Comparison of ENCODE assay signal across 17 cellular contexts in the genomic region with DNA sequence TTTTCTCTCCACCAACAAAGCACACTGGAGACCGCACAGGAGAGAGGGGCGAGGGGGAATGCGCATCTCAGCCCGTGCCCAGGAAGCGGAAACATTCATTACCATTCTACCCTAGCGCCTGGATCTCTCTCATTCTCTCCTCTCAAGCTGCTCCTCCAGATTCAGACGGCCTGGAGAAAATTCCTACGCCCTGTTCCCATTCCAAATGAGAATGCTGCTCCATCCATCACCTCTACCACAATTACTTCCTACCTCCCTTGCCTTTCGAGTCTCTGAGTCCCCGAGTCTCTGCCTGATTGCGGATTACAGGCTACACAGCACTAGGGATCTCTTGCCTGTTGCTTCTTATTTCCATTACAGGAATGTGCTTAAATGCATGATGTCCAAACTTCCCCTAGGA.
"Had no signal": no experiment of that assay in that cellular context is flagged by ENCODE, and none has a peak within 500 bp of the region (broad histone marks: within the 10 kb centered on the region; RNA-seq: fewer than 3 reads in every experiment).

No MANE protein-coding gene starts in this region.

- H3K27me3 ChIP-seq: adrenal gland, ovary, sigmoid colon, spleen, stomach had no signal

- H3K4me1 ChIP-seq: sigmoid colon had no signal

- H3K4me3 Mint-ChIP-seq: activated CD4-positive, alpha-beta memory T cell treated with anti-CD3 and anti-CD28 coated beads, Interleukin-2, amount 10 ng/mL, durations not matched to agents 7 days and 5 days; activated naive CD4-positive, alpha-beta T cell treated with anti-CD3 and anti-CD28 coated beads, Interleukin-2, amount 50 U/mL, for 24 hours; activated T-cell treated with anti-CD3 and anti-CD28 coated beads, Interleukin-2, amount 50 U/mL, for 4 hours; mesothelial cell of epicardium; neural crest cell; T-helper 1 cell treated with Interleukin-12 subunit alpha and Interleukin-12 subunit beta and Interleukin-4 antibody, amounts not matched to agents 30 μg/mL and 1 μg/mL, for 36 hours had no signal

- H3K36me3 ChIP-seq: ovary had no signal

- H3K4me3 ChIP-seq: adrenal gland, ovary, sigmoid colon, spleen, stomach, thoracic aorta had no signal

- H3K27me3 Mint-ChIP-seq: activated CD4-positive, alpha-beta memory T cell treated with anti-CD3 and anti-CD28 coated beads, Interleukin-2, amount 10 ng/mL, durations not matched to agents 7 days and 5 days; activated naive CD4-positive, alpha-beta T cell treated with anti-CD3 and anti-CD28 coated beads, Interleukin-2, amount 50 U/mL, for 24 hours had no signal

- ATAC-seq: activated T-cell treated with anti-CD3 and anti-CD28 coated beads, Interleukin-2, amount 50 U/mL, for 4 hours had no signal

- H3K9me3 Mint-ChIP-seq: activated CD4-positive, alpha-beta memory T cell treated with anti-CD3 and anti-CD28 coated beads, Interleukin-2, amount 10 ng/mL, durations not matched to agents 7 days and 5 days; activated naive CD4-positive, alpha-beta T cell treated with anti-CD3 and anti-CD28 coated beads, Interleukin-2, amount 50 U/mL, for 24 hours; activated T-cell treated with anti-CD3 and anti-CD28 coated beads, Interleukin-2, amount 50 U/mL, for 4 hours; mesothelial cell of epicardium; neural crest cell; T-helper 1 cell treated with Interleukin-12 subunit alpha and Interleukin-12 subunit beta and Interleukin-4 antibody, amounts not matched to agents 30 μg/mL and 1 μg/mL, for 36 hours had no signal

- DNase-seq: activated CD4-positive, alpha-beta memory T cell treated with anti-CD3 and anti-CD28 coated beads, Interleukin-2, amount 10 ng/mL, durations not matched to agents 7 days and 5 days; activated CD4-positive, alpha-beta T cell treated with anti-CD3 and anti-CD28 coated beads for 4 hours; activated effector memory CD4-positive, alpha-beta T cell treated with anti-CD3 and anti-CD28 coated beads, Interleukin-2, amount 50 U/mL, for 16 hours; activated T-cell treated with anti-CD3 and anti-CD28 coated beads, Interleukin-2, amount 50 U/mL, for 4 hours; adrenal gland; central memory CD4-positive, alpha-beta T cell; effector CD8-positive, alpha-beta T cell; ovary; sigmoid colon; spleen; stimulated activated CD4-positive, alpha-beta T cell treated with anti-CD3 and anti-CD28 coated beads, Interleukin-1b, Interleukin-23, amount 100 ng/mL, for 48 hours; stomach had no signal

- H3K27ac Mint-ChIP-seq: activated CD4-positive, alpha-beta memory T cell treated with anti-CD3 and anti-CD28 coated beads, Interleukin-2, amount 10 ng/mL, durations not matched to agents 7 days and 5 days; activated naive CD4-positive, alpha-beta T cell treated with anti-CD3 and anti-CD28 coated beads, Interleukin-2, amount 50 U/mL, for 24 hours; mesothelial cell of epicardium; T-helper 1 cell treated with Interleukin-12 subunit alpha and Interleukin-12 subunit beta and Interleukin-4 antibody, amounts not matched to agents 30 μg/mL and 1 μg/mL, for 36 hours had no signal

- H3K9me3 ChIP-seq: adrenal gland, ovary, sigmoid colon, spleen, stomach, thoracic aorta had no signal

- H3K27ac ChIP-seq: adrenal gland, ovary, sigmoid colon, spleen, stomach, thoracic aorta had no signal
